17 cellular contexts compared by ENCODE assay signal in genomic region chr17:66903781-66904180, GRCh38.
DNase-seq lines count a peak whose midpoint lies in the region; ATAC-seq and TF ChIP-seq lines count a peak whose summit lies in the region.
"Had no signal": no experiment of that assay in that cellular context is flagged by ENCODE, and none has a peak within 500 bp of the region (broad histone marks: within the 10 kb centered on the region; RNA-seq: fewer than 3 reads in every experiment).

No MANE protein-coding gene starts in this region.

- H3F3A ChIP-seq in OCI-LY1 (ENCODE audit: insufficient read depth, low read length): no peaks in the 10 kb centered on the region

- peak; percentile 24 for DNase-seq in NCI-H748 (lab: John Stamatoyannopoulos, UW; ENCODE audit: unreplicated experiment)
- no peak for DNase-seq in NCI-H748 treated with DMSO at 0.1 percent for 48 hours (lab: John Stamatoyannopoulos, UW)
- DNase-seq in mesenteric fat pad (ENCODE audit: low spot score): peak; percentile 67
- DNase-seq in spleen: peak; percentile 29
- no peak for DNase-seq in NOMO-1 treated with DMSO at 0.1 percent for 48 hours (lab: John Stamatoyannopoulos, UW; ENCODE audit: unreplicated experiment)
- DNase-seq: AML-193; Caco-2; CD8-positive, alpha-beta memory T cell; DND-41 had no signal

- ATAC-seq in GM19452 (IDR thresholded peaks at IDR 0.05; ENCODE audit: unreplicated experiment): no peak
- ATAC-seq in HG03432 (IDR thresholded peaks at IDR 0.05; ENCODE audit: unreplicated experiment): no peak
- ATAC-seq: K562 had no signal

- no peak overlapping the region for H3K9ac ChIP-seq in OCI-LY1 (ENCODE audit: low read length)
- H3K9ac ChIP-seq: BLaER1 had no signal

- H4K20me1 ChIP-seq in OCI-LY1 (ENCODE audit: insufficient read depth, low read length): no peaks in the 10 kb centered on the region
- H4K20me1 ChIP-seq: BLaER1 had no signal

- TF ChIP-seq POLR2A in spleen (IDR thresholded peaks at IDR 0.05): no peak

- intact Hi-C loops in spleen (cut with DNase I; ENCODE audit: low total_unique reads): no loop called here

- H2AFZ ChIP-seq in OCI-LY1 (ENCODE audit: low read length): no peak overlapping the region

- no peaks in the 10 kb centered on the region for H3K36me3 ChIP-seq in OCI-LY1 (ENCODE audit: insufficient read depth, low read length)
- no peaks in the 10 kb centered on the region for H3K36me3 ChIP-seq in spleen
- H3K36me3 ChIP-seq: BLaER1, HAP-1 had no signal

- no peaks in the 10 kb centered on the region for H3K79me2 ChIP-seq in OCI-LY1 (ENCODE audit: insufficient read depth, low read length)

- H3K27me3 ChIP-seq in OCI-LY1 (ENCODE audit: insufficient read depth, low read length) (no peaks in the 10 kb centered on the region), spleen (replicated peaks in 1 of 7) (peaks cover 0 to 7% (median 0%) of the 10 kb centered on the region in 7 donors)
- H3K27me3 ChIP-seq: BLaER1 had no signal

- H3K4me1 ChIP-seq in OCI-LY1 (ENCODE audit: insufficient read depth, low read length, severe bottlenecking): peaks cover 24% of the 10 kb centered on the region
- peaks cover 0 to 6% (median 0%) of the 10 kb centered on the region in 6 donors for H3K4me1 ChIP-seq in spleen
- H3K4me1 ChIP-seq: Caco-2, HAP-1 had no signal

- peak overlapping the region; percentile 72; the same call in 1 of the 2 replicates for H3K4me2 ChIP-seq in OCI-LY1 (ENCODE audit: low read length)
- H3K4me2 ChIP-seq: BLaER1 had no signal

- H3K9me3 ChIP-seq in OCI-LY1 (ENCODE audit: low read length): no peaks in the 10 kb centered on the region
- H3K9me3 ChIP-seq in spleen: no peaks in the 10 kb centered on the region
- H3K9me3 ChIP-seq: BLaER1, Caco-2, HAP-1 had no signal

- WGBS in spleen, 5 donors: 79 to 92% (median 87%) methylated on average over 10 of the region's 10 CpGs

- TF ChIP-seq CTCF in OCI-LY1 (IDR thresholded peaks at IDR 0.05; ENCODE audit: low read length) (no peak), spleen (IDR thresholded peaks at IDR 0.05 in 8 of 11, conservative IDR thresholded peaks at IDR 0.05 in 3 of 11) (no peak)

- H3K27ac ChIP-seq in OCI-LY1 (ENCODE audit: low read depth, low read length, poor library complexity, severe bottlenecking) (no peak overlapping the region), spleen (no peak overlapping the region)
- H3K27ac ChIP-seq: 22Rv1, BLaER1, HL-60 had no signal

- H3K9me2 ChIP-seq in OCI-LY1 (ENCODE audit: low read depth, low read length): no peaks in the 10 kb centered on the region

- H3K4me3 ChIP-seq in OCI-LY1 (ENCODE audit: low read depth, low read length, poor library complexity, severe bottlenecking) (peak overlapping the region; percentile 61), spleen (no peak overlapping the region)
- H3K4me3 ChIP-seq: BLaER1, HAP-1, K562 had no signal

Comparison
In these comparisons a context has a peak if more than half of its experiments do, and no peak if none do; other contexts are left out.
1. DNase-seq: peak in NCI-H748 (single experiment), mesenteric fat pad (single experiment) and spleen (single experiment); none in NCI-H748 treated with DMSO at 0.1 percent for 48 hours (single experiment) and NOMO-1 treated with DMSO at 0.1 percent for 48 hours (single experiment).